ENCODE assay signal across 35 cellular contexts in genomic region chr15:69434236-69434635, GRCh38.
"Had no signal": no experiment of that assay in that cellular context is flagged by ENCODE, and none has a peak within 500 bp of the region (broad histone marks: within the 10 kb centered on the region; RNA-seq: fewer than 3 reads in every experiment).

No MANE protein-coding gene starts in this region.

- H3K4me2 ChIP-seq: neural progenitor cell had no signal

- H3K9me3 ChIP-seq: adrenal gland, ascending aorta, heart right ventricle, lower lobe of right lung, stomach, thyroid gland, upper lobe of left lung had no signal

- H3K36me3 ChIP-seq: adrenal gland, lower lobe of right lung, stomach, thyroid gland, upper lobe of left lung had no signal

- H3K9ac ChIP-seq: neural progenitor cell had no signal

- DNase-seq: activated CD4-positive, alpha-beta memory T cell treated with anti-CD3 and anti-CD28 coated beads for 36 hours; activated CD4-positive, alpha-beta T cell treated with anti-CD3 and anti-CD28 coated beads, Interleukin-2, amount 10 ng/mL, durations not matched to agents 24 days and 14 days; activated CD8-positive, alpha-beta memory T cell treated with anti-CD3 and anti-CD28 coated beads, Interleukin-2, amount 50 U/mL, for 4 hours; activated effector memory CD4-positive, alpha-beta T cell treated with anti-CD3 and anti-CD28 coated beads, Interleukin-2, amount 50 U/mL, for 16 hours; activated naive CD4-positive, alpha-beta T cell treated with anti-CD3 and anti-CD28 coated beads for 36 hours; activated naive CD8-positive, alpha-beta T cell treated with anti-CD3 and anti-CD28 coated beads for 36 hours; activated T-cell treated with anti-CD3 and anti-CD28 coated beads, Interleukin-2, amount 50 U/mL, for 1 hour; adrenal gland; cerebellar nuclear complex; effector memory CD8-positive, alpha-beta T cell; erythroblast; foreskin keratinocyte; heart right ventricle; kidney glomerular epithelial cell; lower lobe of right lung; mesenchymal stem cell; natural killer cell; occipital lobe; small intestine; stimulated activated CD4-positive, alpha-beta T cell treated with anti-CD3 and anti-CD28 coated beads, Interleukin-4, amount 100 ng/mL, for 4 hours; stimulated activated CD8-positive, alpha-beta memory T cell treated with anti-CD3 and anti-CD28 coated beads, Interleukin-4, amount 100 ng/mL, for 48 hours; stomach; T-helper 17 cell; T1000; thyroid gland; WERI-Rb-1 had no signal

- ATAC-seq: activated CD4-positive, CD25-positive, alpha-beta regulatory T cell treated with anti-CD3 and anti-CD28 coated beads, Interleukin-2, amount 50 U/mL, for 24 hours; effector memory CD8-positive, alpha-beta T cell; foreskin keratinocyte; heart right ventricle; left lobe of liver; lower lobe of right lung; natural killer cell; sciatic nerve; stimulated activated memory B cell treated with anti-CD40 and anti-IgM and Interleukin-4, amounts not matched to agents 10 μg/mL and 1 μg/mL and 100 μg/mL, for 72 hours; T-helper 17 cell had no signal

- H3K27me3 ChIP-seq: adrenal gland, ascending aorta, cardiac muscle cell, foreskin keratinocyte, heart right ventricle, neural progenitor cell, stomach, thyroid gland, upper lobe of left lung had no signal

- H3K4me1 ChIP-seq: adrenal gland, ascending aorta, foreskin keratinocyte, lower lobe of right lung, neural progenitor cell, thyroid gland, upper lobe of left lung had no signal

- FAIRE-seq: small intestine had no signal

- H3K4me3 ChIP-seq: adrenal gland, ascending aorta, cardiac muscle cell, coronary artery, heart right ventricle, lower lobe of right lung, neural progenitor cell, stomach, thyroid gland, upper lobe of left lung had no signal

- H3K27ac ChIP-seq: adrenal gland, ascending aorta, cardiac muscle cell, coronary artery, foreskin keratinocyte, heart right ventricle, lower lobe of right lung, neural progenitor cell, stomach, thyroid gland, upper lobe of left lung, WERI-Rb-1 had no signal

- H2AFZ ChIP-seq: neural progenitor cell had no signal
